ENCODE assay signal across 8 cellular contexts in the genomic region with DNA sequence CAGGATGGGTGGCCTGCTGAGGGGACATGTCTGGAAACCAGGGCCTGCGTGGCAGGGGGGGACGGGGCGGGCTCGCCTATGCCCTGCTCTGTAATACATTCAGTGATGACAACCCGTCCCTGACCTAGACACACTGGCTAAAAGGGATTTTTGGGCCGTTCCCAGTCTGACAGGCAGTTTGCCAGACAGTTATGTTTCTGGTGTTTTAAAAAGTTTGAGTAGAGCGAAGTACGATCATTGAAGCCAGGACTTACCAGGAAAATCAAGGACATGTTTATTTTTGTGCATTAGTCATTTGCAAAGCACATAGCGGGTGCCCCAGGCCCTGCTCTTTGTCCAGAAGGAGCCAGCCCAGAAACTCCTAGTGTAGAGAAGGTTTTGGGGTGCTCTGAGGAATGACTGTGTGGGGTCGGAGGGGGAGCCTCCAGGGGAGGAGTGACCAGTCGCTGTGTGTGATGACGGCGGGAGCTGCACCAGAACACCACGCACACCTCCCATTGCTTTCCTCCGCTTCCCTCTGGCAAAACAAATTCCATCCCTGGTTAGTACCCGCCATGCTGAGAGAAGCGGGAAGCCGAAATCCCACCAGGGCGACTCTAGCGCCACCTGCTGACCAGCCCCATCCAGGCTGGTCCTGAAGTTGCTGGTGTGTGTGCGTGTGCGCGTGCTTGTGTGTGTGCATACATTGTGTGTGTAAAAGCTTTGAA. TPM values are rescaled to one million over a fixed set of nuclear protein-coding genes. Genes with fewer than 3 reads are reported as not detected.
DNase-seq lines count a peak whose midpoint lies in the region; ATAC-seq and TF ChIP-seq lines count a peak whose summit lies in the region.

No MANE protein-coding gene starts in this region.

- H3K79me1 ChIP-seq in mesendoderm (ENCODE audit: low read length) = no peaks in the 10 kb centered on the region

- no peak overlapping the region for H3K23ac ChIP-seq in mesendoderm (ENCODE audit: low read length)

- H2AFZ ChIP-seq in GM23248 = no peak overlapping the region

- peak; percentile 79 for TF ChIP-seq CTCF in activated CD8-positive, alpha-beta T cell treated with anti-CD3 and anti-CD28 coated beads for 36 hours (IDR thresholded peaks at IDR 0.05)
- TF ChIP-seq CTCF in endothelial cell (IDR thresholded peaks at IDR 0.05; ENCODE audit: unreplicated experiment) = peak; percentile 79

- H3K27me3 ChIP-seq in GM23248 (replicated peaks; ENCODE audit: insufficient read depth) (no peaks in the 10 kb centered on the region), mesendoderm (ENCODE audit: insufficient read depth, low read length, poor library complexity) (no peaks in the 10 kb centered on the region)

- H3K9me3 ChIP-seq in GM23248 (ENCODE audit: low read depth) = no peaks in the 10 kb centered on the region

- CTCF ChIA-PET in activated CD8-positive, alpha-beta T cell treated with anti-CD3 and anti-CD28 coated beads for 36 hours (lab: Charles Lee) = interaction anchor here (0.7 to 1.8 kb wide), 16 partner anchors 13 to 451 kb away, joined by 3 to 8 read pairs (median 4); no protein-coding TSS in a partner anchor

- H3F3A ChIP-seq in GM23248 (ENCODE audit: insufficient read depth) = peaks cover 38% of the 10 kb centered on the region

- no peak overlapping the region for H3K56ac ChIP-seq in mesendoderm (ENCODE audit: low read length)

- peaks cover 22% of the 10 kb centered on the region for H3K36me3 ChIP-seq in GM23248 (ENCODE audit: low read depth)
- H3K36me3 ChIP-seq in mesendoderm (ENCODE audit: control insufficient read depth, insufficient read depth, low read length) = peaks cover 15% of the 10 kb centered on the region

- H3K4me2 ChIP-seq in GM23248 (ENCODE audit: unreplicated experiment) = peak overlapping the region; percentile 36
- no peak overlapping the region for H3K4me2 ChIP-seq in mesendoderm (ENCODE audit: low read length)

- DNase-seq in AG08395 (ENCODE audit: low spot score) (peak; percentile 86), GM23248 (peak; percentile 84), NCI-H460 (ENCODE audit: extremely low read depth, low read depth) (peak; percentile 58), endothelial cell (ENCODE audit: low spot score) (peak; percentile 87), mesendoderm (peak; percentile 86)
- peak; percentile 73 for DNase-seq in activated CD8-positive, alpha-beta T cell treated with anti-CD3 and anti-CD28 coated beads for 36 hours
- DNase-seq in stimulated activated CD8-positive, alpha-beta memory T cell treated with anti-CD3 and anti-CD28 coated beads, Interleukin-2, amount 100 ng/mL, for 48 hours (ENCODE audit: low read depth in 2 of 2) = peak; percentile 41 to 43

- intact Hi-C loops in activated CD8-positive, alpha-beta T cell treated with anti-CD3 and anti-CD28 coated beads for 36 hours (cut with micrococcal nuclease) = loop anchor here (10.0 kb wide), 2 partner anchors 109 to 279 kb away; no protein-coding TSS in a partner anchor

- H3K9me2 ChIP-seq in GM23248 (ENCODE audit: insufficient read depth) = no peaks in the 10 kb centered on the region

- POLR2A ChIA-PET in activated CD8-positive, alpha-beta T cell treated with anti-CD3 and anti-CD28 coated beads for 36 hours (lab: Charles Lee) = no interaction called here

- H2AK5ac ChIP-seq in mesendoderm (ENCODE audit: low read length) = no peak overlapping the region

- H4K5ac ChIP-seq in mesendoderm (ENCODE audit: low read length) = no peak overlapping the region

- H3K4me1 ChIP-seq in GM23248 (ENCODE audit: insufficient read depth) = peaks cover 42% of the 10 kb centered on the region
- no peaks in the 10 kb centered on the region for H3K4me1 ChIP-seq in mesendoderm (ENCODE audit: control insufficient read depth, low read depth, low read length)

- no peak overlapping the region for H3K4ac ChIP-seq in mesendoderm (ENCODE audit: low read depth, low read length)

- 31 to 34% methylated on average over 23 of the region's 23 CpGs for WGBS in GM23248 (ENCODE audit: low coverage in 1 of 2, low lambda C conversion rate in 2 of 2, missing lambda C conversion rate in 2 of 2), 2 experiments
- WGBS in mesendoderm (ENCODE audit: extremely low coverage, insufficient coverage, low lambda C conversion rate) = no CpG with 5 or more reads among the region's 23 CpGs

- no peak overlapping the region for H2BK15ac ChIP-seq in mesendoderm (replicated peaks; ENCODE audit: low read depth)

- H2BK5ac ChIP-seq in mesendoderm (ENCODE audit: low read length) = no peak overlapping the region

- no peaks in the 10 kb centered on the region for H3K4me1 Mint-ChIP-seq in activated CD8-positive, alpha-beta T cell treated with anti-CD3 and anti-CD28 coated beads for 36 hours (ENCODE audit: low read depth)
- H3K4me1 Mint-ChIP-seq in endothelial cell (ENCODE audit: unreplicated experiment) = peaks cover 12% of the 10 kb centered on the region

- no peaks in the 10 kb centered on the region for H3K79me2 ChIP-seq in GM23248 (ENCODE audit: insufficient read depth)
- H3K79me2 ChIP-seq in mesendoderm (ENCODE audit: control insufficient read depth, insufficient read depth, low read length) = no peaks in the 10 kb centered on the region

- H3K27ac ChIP-seq in GM23248 (peak overlapping the region; percentile 70), mesendoderm (ENCODE audit: low read depth, low read length) (no peak overlapping the region)

- H3K27ac Mint-ChIP-seq in activated CD8-positive, alpha-beta T cell treated with anti-CD3 and anti-CD28 coated beads for 36 hours = no peak overlapping the region
- peak overlapping the region; percentile 70 for H3K27ac Mint-ChIP-seq in endothelial cell (ENCODE audit: unreplicated experiment)

- no peak overlapping the region for H3K4me3 Mint-ChIP-seq in activated CD8-positive, alpha-beta T cell treated with anti-CD3 and anti-CD28 coated beads for 36 hours
- no peak overlapping the region for H3K4me3 Mint-ChIP-seq in endothelial cell (ENCODE audit: unreplicated experiment)

- H3K9ac ChIP-seq in GM23248 = peak overlapping the region; percentile 34; the same call in 1 of the 2 replicates
- no peak overlapping the region for H3K9ac ChIP-seq in mesendoderm (ENCODE audit: low read length)

- no peaks in the 10 kb centered on the region for H3K9me3 Mint-ChIP-seq in activated CD8-positive, alpha-beta T cell treated with anti-CD3 and anti-CD28 coated beads for 36 hours
- no peaks in the 10 kb centered on the region for H3K9me3 Mint-ChIP-seq in endothelial cell (ENCODE audit: unreplicated experiment)

- H3K27me3 Mint-ChIP-seq in activated CD8-positive, alpha-beta T cell treated with anti-CD3 and anti-CD28 coated beads for 36 hours = peaks cover 3% of the 10 kb centered on the region
- H3K27me3 Mint-ChIP-seq in endothelial cell (ENCODE audit: unreplicated experiment) = peaks cover 2% of the 10 kb centered on the region

- no peaks in the 10 kb centered on the region for H3K36me3 Mint-ChIP-seq in activated CD8-positive, alpha-beta T cell treated with anti-CD3 and anti-CD28 coated beads for 36 hours (ENCODE audit: low read depth)
- peaks cover 42% of the 10 kb centered on the region for H3K36me3 Mint-ChIP-seq in endothelial cell (ENCODE audit: low read depth, unreplicated experiment)

- H3K4me3 ChIP-seq in GM23248 (no peak overlapping the region), mesendoderm (ENCODE audit: low read length) (no peak overlapping the region)

- H4K20me1 ChIP-seq in GM23248 (ENCODE audit: insufficient read depth) = no peaks in the 10 kb centered on the region

- no peak overlapping the region for H2BK120ac ChIP-seq in mesendoderm (ENCODE audit: low read depth, low read length)

- in situ Hi-C loops in GM23248 (cut with MboI) = loop anchor here (5.0 to 10.0 kb wide), 2 partner anchors 106 to 279 kb away; no protein-coding TSS in a partner anchor

- H4K8ac ChIP-seq in mesendoderm (ENCODE audit: low read depth, low read length) = no peak overlapping the region

- H3K18ac ChIP-seq in mesendoderm (ENCODE audit: low read length) = no peak overlapping the region

- peak; percentile 73 for ATAC-seq in activated CD8-positive, alpha-beta T cell treated with anti-CD3 and anti-CD28 coated beads for 36 hours
- no peak for ATAC-seq in GM21447 (IDR thresholded peaks at IDR 0.05; ENCODE audit: unreplicated experiment)

RNA-seq across cellular contexts. Expression of gene FBLN1, which starts 50.8 kb away (rescaled TPM):
- 107 and 137 TPM in 2 replicates for total RNA-seq in GM23248 (2014; rRNA removed; shearing (Covaris generic))
- 304 and 335 TPM in 2 replicates for polyA plus RNA-seq in GM23248 (2016; fragmentation: Nextera tagmentation; extraction: Ambion mirVana)
- 2.5 and 3.9 TPM in 2 replicates for total RNA-seq in NCI-H460 (2014; rRNA removed; shearing (Covaris generic))
- polyA plus RNA-seq in NCI-H460 (2014; cell fraction: nucleus; rRNA removed) = 4.5 and 5.2 TPM in 2 replicates
- total RNA-seq in activated CD8-positive, alpha-beta T cell treated with anti-CD3 and anti-CD28 coated beads for 36 hours = under 1 TPM in 1 of 2 experiments, not detected in 1; 0.56 TPM
- 238 TPM for total RNA-seq in endothelial cell (ENCODE audit: unreplicated experiment)
- polyA plus RNA-seq in mesendoderm (2013, experiment 1 of 2) = 104 TPM
- polyA plus RNA-seq in mesendoderm (2013, experiment 2 of 2) = 102 TPM

Comparison
In these comparisons a context has a peak if more than half of its experiments do, and no peak if none do; other contexts are left out.
1. RNA of gene FBLN1, which starts 50.8 kb away (total RNA-seq): 238 TPM in endothelial cell (single experiment) and 107 to 137 TPM in GM23248; 2.5 to 3.9 TPM in NCI-H460 and 0.56 TPM in activated CD8-positive, alpha-beta T cell treated with anti-CD3 and anti-CD28 coated beads for 36 hours; every median in the first group is over 10 times any median in the second.
2. Peak in every context shown above with its lines, with median percentiles within 50 percentile points of each other: DNase-seq.